In genomic region chr22:24994070-24994763, GRCh38 we compare ENCODE assay signal across 8 cellular contexts. TPM values are rescaled to one million over a fixed set of nuclear protein-coding genes. Genes with fewer than 3 reads are reported as not detected.
DNase-seq lines count a peak whose midpoint lies in the region; ATAC-seq and TF ChIP-seq lines count a peak whose summit lies in the region.

No MANE protein-coding gene starts in this region.

- H3K27ac ChIP-seq in thyroid gland (peak overlapping the region in 1 of 3 donors; percentile 10), brain microvascular endothelial cell (no peak overlapping the region)

- no peaks in the 10 kb centered on the region for H3K9me3 ChIP-seq in thyroid gland

- TF ChIP-seq POLR2A in thyroid gland (IDR thresholded peaks at IDR 0.05) = no peak

- H3K27me3 ChIP-seq in thyroid gland (no peaks in the 10 kb centered on the region), brain microvascular endothelial cell (replicated peaks) (no peaks in the 10 kb centered on the region)

- in situ Hi-C loops in brain microvascular endothelial cell (cut with HindIII; ENCODE audit: low pct_ligation_motif_present, low sequenced_read_pairs) = no loop called here

- H3K36me3 ChIP-seq in thyroid gland = no peaks in the 10 kb centered on the region
- no peaks in the 10 kb centered on the region for H3K36me3 ChIP-seq in brain microvascular endothelial cell (replicated peaks)

- no peak overlapping the region for H3K4me3 ChIP-seq in thyroid gland (replicated peaks in 1 of 3)
- no peak overlapping the region for H3K4me3 ChIP-seq in brain microvascular endothelial cell (ENCODE audit: low read depth, low read length)

- DNase-seq in activated T-cell treated with anti-CD3 and anti-CD28 coated beads for 24 hours (ENCODE audit: low read depth) = peak; percentile 26
- DNase-seq in activated T-cell treated with anti-CD3 and anti-CD28 coated beads for 4 hours = no peak
- DNase-seq in RPMI7951 (ENCODE audit: low read depth) = peak; percentile 79
- DNase-seq in glomerular visceral epithelial cell (ENCODE audit: extremely low spot score) = peak; percentile 57
- DNase-seq in thyroid gland = peak; percentile 46 to 48
- no peak for DNase-seq in brain microvascular endothelial cell
- DNase-seq in activated CD4-positive, CD25-positive, alpha-beta regulatory T cell (lab: John Stamatoyannopoulos, UW) = no peak

- TF ChIP-seq CTCF in thyroid gland (IDR thresholded peaks at IDR 0.05) (peak in 1 of 6 experiments; percentile 20), brain microvascular endothelial cell (IDR thresholded peaks at IDR 0.05; ENCODE audit: low read depth, low read length, missing control alignments) (no peak)

- WGBS in thyroid gland, 2 donors = 61 to 83% methylated on average over 7 of the region's 7 CpGs

- intact Hi-C loops in thyroid gland (cut with DNase I) = no loop called here

- peaks cover 45 to 64% of the 10 kb centered on the region in 2 donors for H3K4me1 ChIP-seq in thyroid gland

- ATAC-seq in GM21619 (IDR thresholded peaks at IDR 0.05; ENCODE audit: unreplicated experiment) = no peak

RNA-seq across cellular contexts. Expression of gene KIAA1671, which starts 41.7 kb away (rescaled TPM):
- 7.7 and 8.7 TPM in 2 replicates for total RNA-seq in RPMI7951 (2014; rRNA removed; shearing (Covaris generic))
- 100 to 1,000 TPM in 1 of 4 donors, 10 to 100 TPM in 3; 63.2 to 111 (median 79.7) TPM for total RNA-seq in thyroid gland

RNA-seq across cellular contexts. Expression of gene LHFPL7, which starts 47.7 kb away (rescaled TPM):
- not detected in 2 replicates for total RNA-seq in RPMI7951 (2014; rRNA removed; shearing (Covaris generic))
- total RNA-seq in thyroid gland = not detected

Comparison
In these comparisons a context has a peak if more than half of its experiments do, and no peak if none do; other contexts are left out.
1. DNase-seq: peak in activated T-cell treated with anti-CD3 and anti-CD28 coated beads for 24 hours (single experiment), RPMI7951 (single experiment), glomerular visceral epithelial cell (single experiment) and thyroid gland (2 of 2); none in activated T-cell treated with anti-CD3 and anti-CD28 coated beads for 4 hours (single experiment), brain microvascular endothelial cell (single experiment) and activated CD4-positive, CD25-positive, alpha-beta regulatory T cell (0 of 4).